Comparison of ENCODE assay signal across 11 cellular contexts in genomic region chr17:81863123-81863675, GRCh38. TPM values are rescaled to one million over a fixed set of nuclear protein-coding genes. Genes with fewer than 3 reads are reported as not detected.
DNase-seq lines count a peak whose midpoint lies in the region; ATAC-seq, FAIRE-seq and TF ChIP-seq lines count a peak whose summit lies in the region.
"Had no signal": no experiment of that assay in that cellular context is flagged by ENCODE, and none has a peak within 500 bp of the region (broad histone marks: within the 10 kb centered on the region; RNA-seq: fewer than 3 reads in every experiment).

No MANE protein-coding gene starts in this region.

- POLR2A ChIA-PET in A673 (lab: Charles Lee; ENCODE audit: low non-redundant PET) = no interaction called here

- TF ChIP-seq POLR2A in Peyer's patch (IDR thresholded peaks at IDR 0.05) = no peak
- no peak for TF ChIP-seq POLR2A in spleen (IDR thresholded peaks at IDR 0.05)

- 48 to 71% (median 59%) methylated on average over 6 of the region's 6 CpGs for WGBS in psoas muscle, 3 donors
- WGBS in spleen, 5 donors = 56 to 83% (median 59%) methylated on average over 6 of the region's 6 CpGs

- H3K27ac ChIP-seq in Peyer's patch = peak overlapping the region in 3 of 4 donors; percentile 58 to 100 (median 99)
- H3K27ac ChIP-seq in psoas muscle = peak overlapping the region; percentile 98
- H3K27ac ChIP-seq in A673 (ENCODE audit: low read depth, low read length, poor library complexity, severe bottlenecking) = no peak overlapping the region
- H3K27ac ChIP-seq in spleen = peak overlapping the region in 4 of 8 donors; percentile 1 to 14 (median 6)
- H3K27ac ChIP-seq: lower lobe of right lung had no signal

- peak overlapping the region; percentile 54 for H3K27ac Mint-ChIP-seq in T-helper 1 cell treated with Interleukin-12 subunit alpha and Interleukin-12 subunit beta and Interleukin-4 antibody, amounts not matched to agents 30 μg/mL and 1 μg/mL, for 36 hours
- H3K27ac Mint-ChIP-seq in endothelial cell (ENCODE audit: unreplicated experiment) = peak overlapping the region; percentile 73

- H3K36me3 Mint-ChIP-seq in T-helper 1 cell treated with Interleukin-12 subunit alpha and Interleukin-12 subunit beta and Interleukin-4 antibody, amounts not matched to agents 30 μg/mL and 1 μg/mL, for 36 hours (ENCODE audit: low read depth) = peaks cover 21% of the 10 kb centered on the region
- peaks cover 18% of the 10 kb centered on the region for H3K36me3 Mint-ChIP-seq in endothelial cell (ENCODE audit: low read depth, unreplicated experiment)

- BruUV-seq in A673 (replicated peaks; lab: Mats Ljungman, UMichigan) = no TSS peak

- H3K9me3 ChIP-seq in Peyer's patch = no peaks in the 10 kb centered on the region
- H3K9me3 ChIP-seq in psoas muscle = no peaks in the 10 kb centered on the region
- H3K9me3 ChIP-seq in A673 (ENCODE audit: low read depth, low read length, poor library complexity, severe bottlenecking) = no peaks in the 10 kb centered on the region
- no peaks in the 10 kb centered on the region for H3K9me3 ChIP-seq in spleen
- H3K9me3 ChIP-seq: lower lobe of right lung had no signal

- intact Hi-C loops in psoas muscle (cut with DNase I) (no loop called here), A673 (cut with micrococcal nuclease; ENCODE audit: unreplicated experiment) (no loop called here), spleen (cut with DNase I; ENCODE audit: low total_unique reads) (no loop called here)

- H3K4me1 Mint-ChIP-seq in T-helper 1 cell treated with Interleukin-12 subunit alpha and Interleukin-12 subunit beta and Interleukin-4 antibody, amounts not matched to agents 30 μg/mL and 1 μg/mL, for 36 hours (ENCODE audit: low read depth) = peaks cover 19% of the 10 kb centered on the region
- peaks cover 21% of the 10 kb centered on the region for H3K4me1 Mint-ChIP-seq in endothelial cell (ENCODE audit: unreplicated experiment)

- no peak overlapping the region for H3K4me3 ChIP-seq in Peyer's patch
- H3K4me3 ChIP-seq in psoas muscle = no peak overlapping the region
- no peak overlapping the region for H3K4me3 ChIP-seq in A673 (ENCODE audit: low read depth, low read length, poor library complexity, severe bottlenecking)
- H3K4me3 ChIP-seq in spleen = no peak overlapping the region
- H3K4me3 ChIP-seq: lower lobe of right lung had no signal

- no peaks in the 10 kb centered on the region for H3K27me3 ChIP-seq in Peyer's patch
- H3K27me3 ChIP-seq in psoas muscle (ENCODE audit: insufficient read depth in 3 of 3, low read length in 2 of 3) = no peaks in the 10 kb centered on the region
- no peaks in the 10 kb centered on the region for H3K27me3 ChIP-seq in A673 (replicated peaks; ENCODE audit: insufficient read depth, low read depth, low read length, poor library complexity)
- no peaks in the 10 kb centered on the region for H3K27me3 ChIP-seq in spleen (replicated peaks in 1 of 7)

- no peak for FAIRE-seq in RCC 7860 (lab: Jason Lieb, UNC)

- ATAC-seq in psoas muscle = no peak
- ATAC-seq: lower lobe of right lung had no signal

- H3K4me1 ChIP-seq in Peyer's patch (peaks cover 5 to 77% (median 24%) of the 10 kb centered on the region in 4 donors), psoas muscle (peaks cover 42% of the 10 kb centered on the region), A673 (ENCODE audit: insufficient read depth, low read length, poor library complexity, severe bottlenecking) (peaks cover 24% of the 10 kb centered on the region), spleen (peaks cover 39 to 90% (median 73%) of the 10 kb centered on the region in 6 donors)

- CTCF ChIA-PET in A673 (lab: Charles Lee) = no interaction called here

- peaks cover 4% of the 10 kb centered on the region for H3K27me3 Mint-ChIP-seq in T-helper 1 cell treated with Interleukin-12 subunit alpha and Interleukin-12 subunit beta and Interleukin-4 antibody, amounts not matched to agents 30 μg/mL and 1 μg/mL, for 36 hours (ENCODE audit: low read depth)
- H3K27me3 Mint-ChIP-seq in endothelial cell (ENCODE audit: unreplicated experiment) = peaks cover 28% of the 10 kb centered on the region

- H3K4me3 Mint-ChIP-seq in T-helper 1 cell treated with Interleukin-12 subunit alpha and Interleukin-12 subunit beta and Interleukin-4 antibody, amounts not matched to agents 30 μg/mL and 1 μg/mL, for 36 hours = peak overlapping the region; percentile 81
- peak overlapping the region; percentile 74 for H3K4me3 Mint-ChIP-seq in endothelial cell (ENCODE audit: unreplicated experiment)

- H3K9me3 Mint-ChIP-seq in T-helper 1 cell treated with Interleukin-12 subunit alpha and Interleukin-12 subunit beta and Interleukin-4 antibody, amounts not matched to agents 30 μg/mL and 1 μg/mL, for 36 hours = no peaks in the 10 kb centered on the region
- H3K9me3 Mint-ChIP-seq in endothelial cell (ENCODE audit: unreplicated experiment) = no peaks in the 10 kb centered on the region

- H3K36me3 ChIP-seq in Peyer's patch = peaks cover 0 to 16% (median 0%) of the 10 kb centered on the region in 3 donors
- peaks cover 0 to 37% of the 10 kb centered on the region in 2 donors for H3K36me3 ChIP-seq in psoas muscle (ENCODE audit: insufficient read depth in 1 of 2, low read depth in 1 of 2)
- peaks cover 41% of the 10 kb centered on the region for H3K36me3 ChIP-seq in A673 (ENCODE audit: insufficient read depth, low read length, poor library complexity, severe bottlenecking)
- H3K36me3 ChIP-seq in spleen = peaks cover 0 to 53% (median 17%) of the 10 kb centered on the region in 6 donors

- DNase-seq in T-helper 1 cell (no peak), Peyer's patch (peak in 1 of 3 donors; percentile 65), endothelial cell (ENCODE audit: low spot score) (no peak), psoas muscle (no peak), RCC 7860 (ENCODE audit: low spot score) (no peak), A673 (ENCODE audit: low spot score) (no peak), spleen (no peak)
- DNase-seq: activated CD8-positive, alpha-beta memory T cell treated with anti-CD3 and anti-CD28 coated beads, Interleukin-2, amount 50 U/mL, for 48 hours; lower lobe of right lung; NCI-H1092 treated with DMSO at 0.1 percent for 48 hours had no signal

- TF ChIP-seq CTCF in Peyer's patch (IDR thresholded peaks at IDR 0.05) (no peak), endothelial cell (IDR thresholded peaks at IDR 0.05; ENCODE audit: unreplicated experiment) (no peak), psoas muscle (IDR thresholded peaks at IDR 0.05) (no peak), A673 (conservative IDR thresholded peaks at IDR 0.05; ENCODE audit: low read depth, low read length) (no peak), spleen (IDR thresholded peaks at IDR 0.05 in 8 of 11, conservative IDR thresholded peaks at IDR 0.05 in 3 of 11) (no peak)

RNA-seq across cellular contexts. Expression of gene P4HB, which starts 2.9 kb away (rescaled TPM):
- total RNA-seq in Peyer's patch (1,000 to 10,000 TPM in 3 of 4 donors, 100 to 1,000 TPM in 1; 326 to 1,290 (median 1,196) TPM), endothelial cell (ENCODE audit: unreplicated experiment) (678 TPM), psoas muscle (100 to 1,000 TPM; 244 to 361 (median 296) TPM), A673 (2021) (491 and 503 TPM in 2 replicates), spleen (1,000 to 10,000 TPM in 3 of 7 donors, 100 to 1,000 TPM in 4; 561 to 1,208 (median 823) TPM)
- polyA plus RNA-seq in psoas muscle (100 to 1,000 TPM; 236 to 384 (median 267) TPM), spleen (100 to 1,000 TPM; 161 to 366 (median 188) TPM)

RNA-seq across cellular contexts. Expression of gene ARHGDIA, which starts 7.9 kb away (rescaled TPM):
- total RNA-seq in Peyer's patch (100 to 1,000 TPM; 282 to 475 (median 350) TPM), endothelial cell (ENCODE audit: unreplicated experiment) (443 TPM), psoas muscle (100 to 1,000 TPM in 3 of 4 donors, 10 to 100 TPM in 1; 88.3 to 192 (median 160) TPM), A673 (2021) (568 and 667 TPM in 2 replicates), spleen (100 to 1,000 TPM; 155 to 392 (median 293) TPM)
- polyA plus RNA-seq in psoas muscle (100 to 1,000 TPM in 2 of 3 donors, 10 to 100 TPM in 1; 79.1 to 268 (median 100) TPM), spleen (100 to 1,000 TPM; 131 to 261 (median 137) TPM)

RNA-seq across cellular contexts. Expression of gene ALYREF, which starts 28.2 kb away (rescaled TPM):
- 10 to 100 TPM; 38.9 to 96.6 (median 45.3) TPM for total RNA-seq in Peyer's patch
- total RNA-seq in endothelial cell (ENCODE audit: unreplicated experiment) = 127 TPM
- 10 to 100 TPM; 23.0 to 58.4 (median 47.1) TPM for total RNA-seq in psoas muscle
- polyA plus RNA-seq in psoas muscle = 10 to 100 TPM; 37.5 to 79.8 (median 43.8) TPM
- 251 and 258 TPM in 2 replicates for total RNA-seq in A673 (2021)
- total RNA-seq in spleen = 10 to 100 TPM; 31.5 to 70.0 (median 50.7) TPM
- polyA plus RNA-seq in spleen = 10 to 100 TPM; 23.6 to 56.6 (median 45.7) TPM

RNA-seq across cellular contexts. Expression of gene ANAPC11, which starts 28.3 kb away (rescaled TPM):
- total RNA-seq in Peyer's patch = 100 to 1,000 TPM in 1 of 4 donors, 10 to 100 TPM in 3; 69.3 to 126 (median 85.1) TPM
- 121 TPM for total RNA-seq in endothelial cell (ENCODE audit: unreplicated experiment)
- total RNA-seq in psoas muscle = 100 to 1,000 TPM; 118 to 208 (median 135) TPM
- 100 to 1,000 TPM; 273 to 369 (median 323) TPM for polyA plus RNA-seq in psoas muscle
- 128 and 138 TPM in 2 replicates for total RNA-seq in A673 (2021)
- total RNA-seq in spleen = 10 to 100 TPM; 52.9 to 99.4 (median 54.9) TPM
- 100 to 1,000 TPM; 113 to 184 (median 179) TPM for polyA plus RNA-seq in spleen

RNA-seq across cellular contexts. Expression of gene PPP1R27, which starts 28.3 kb away (rescaled TPM):
- not detected for total RNA-seq in Peyer's patch
- total RNA-seq in endothelial cell (ENCODE audit: unreplicated experiment) = not detected
- 1,000 to 10,000 TPM in 3 of 4 donors, 100 to 1,000 TPM in 1; 976 to 2,217 (median 1,286) TPM for total RNA-seq in psoas muscle
- polyA plus RNA-seq in psoas muscle = 100 to 1,000 TPM; 296 to 661 (median 603) TPM
- not detected in 2 replicates for total RNA-seq in A673 (2021)
- total RNA-seq in spleen = not detected
- under 1 TPM in 2 of 3 donors, not detected in 1; 0.09 to 0.39 TPM for polyA plus RNA-seq in spleen
- total RNA-seq: lower lobe of right lung had no signal
